2 cellular contexts compared by ENCODE assay signal in genomic region chr19:5827891-5828660, GRCh38.
TF ChIP-seq lines count a peak whose summit lies in the region.

No MANE protein-coding gene starts in this region.

TF ChIP-seq in HCT116, 20 proteins besides CTCF, POLR2A, EP300 and RAD21 (continued from another document):
- TF ChIP-seq TCF7L2 (IDR thresholded peaks at IDR 0.05; ENCODE audit: borderline replicate concordance, extremely low read depth, insufficient read depth, insufficient read length) (no peak), SP1 (IDR thresholded peaks at IDR 0.05; ENCODE audit: low read depth) (no peak; the same call in 1 of the 2 replicates), CEBPB (IDR thresholded peaks at IDR 0.05; ENCODE audit: low read depth) (no peak; the same call in 1 of the 2 replicates), POLR2AphosphoS5 (IDR thresholded peaks at IDR 0.05; ENCODE audit: low read depth, low read length) (peak; percentile 100), ZFX (IDR thresholded peaks at IDR 0.05) (peak; percentile 27; the same call in 1 of the 2 replicates), MAX (IDR thresholded peaks at IDR 0.05) (peak; percentile 82; the same call in 1 of the 2 replicates), SRF (IDR thresholded peaks at IDR 0.05; ENCODE audit: low read depth) (no peak; the same call in 1 of the 2 replicates), ZBTB33 (IDR thresholded peaks at IDR 0.05; ENCODE audit: extremely low read depth, insufficient replicate concordance, low read length) (peak; percentile 97), ZNF274 (IDR thresholded peaks at IDR 0.05; ENCODE audit: low read depth, low read length) (no peak), REST (IDR thresholded peaks at IDR 0.05; ENCODE audit: low read depth) (no peak), YY1 (IDR thresholded peaks at IDR 0.05; ENCODE audit: extremely low read depth, insufficient replicate concordance, low read depth, low read length) (peak; percentile 44)
TF ChIP-seq in HCT116: peak in this region for 8.

TF ChIP-seq in SK-N-SH treated with all-trans-retinoic acid at 6 μM for 48 hours, 23 proteins besides CTCF, POLR2A, EP300 and RAD21 (continued from another document):
- TF ChIP-seq TSHZ2 (CRISPR knock-in tag; IDR thresholded peaks at IDR 0.05) = peak; percentile 19; the same call in 1 of the 2 replicates
- no peak for TF ChIP-seq TCF4 (CRISPR knock-in tag; IDR thresholded peaks at IDR 0.05; ENCODE audit: borderline replicate concordance)
- TF ChIP-seq CSRNP3 (CRISPR knock-in tag; IDR thresholded peaks at IDR 0.05) = 0 out of 2 replicates have a peak, but pooled peaks have one; percentile 25
- no peak for TF ChIP-seq ISL1 (CRISPR knock-in tag; IDR thresholded peaks at IDR 0.05)
- TF ChIP-seq SNAI2 (CRISPR knock-in tag; IDR thresholded peaks at IDR 0.05) = no peak
- TF ChIP-seq ZNF8 (CRISPR knock-in tag; IDR thresholded peaks at IDR 0.05) = no peak
